Comparison of ENCODE assay signal across 12 cellular contexts in the genomic region with DNA sequence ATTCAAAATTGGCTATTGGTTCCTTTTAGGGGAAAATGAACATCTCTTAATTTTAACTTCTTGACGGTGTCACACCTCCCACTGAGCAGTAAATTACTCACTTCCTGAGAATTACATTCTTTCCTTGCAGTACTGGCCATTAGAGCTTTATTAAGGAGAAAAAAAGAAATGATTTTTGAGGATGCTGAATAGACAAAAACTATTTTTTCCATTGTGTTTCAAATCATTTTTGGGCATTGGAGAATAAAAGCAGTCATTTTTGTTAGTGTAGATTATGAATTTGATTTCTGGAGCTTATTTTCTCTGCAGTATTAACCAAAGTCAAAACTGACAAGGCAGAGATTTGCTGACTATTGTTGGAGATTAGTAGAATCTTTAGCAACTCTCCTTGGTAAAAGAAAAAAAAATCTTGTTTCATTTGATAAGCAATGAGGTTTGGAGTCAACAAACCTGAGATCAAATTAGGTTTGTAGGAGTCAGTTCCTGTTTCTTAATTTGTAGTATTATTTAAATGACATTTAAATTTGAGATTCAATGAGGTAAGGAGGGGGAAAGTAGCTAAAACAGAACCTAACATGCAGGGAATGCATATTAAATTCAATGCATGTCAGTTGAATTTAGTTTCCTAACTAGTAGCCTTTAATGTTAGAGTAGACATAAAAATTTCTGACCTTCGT.
DNase-seq lines count a peak whose midpoint lies in the region; ATAC-seq and TF ChIP-seq lines count a peak whose summit lies in the region.
"Had no signal": no experiment of that assay in that cellular context is flagged by ENCODE, and none has a peak within 500 bp of the region (broad histone marks: within the 10 kb centered on the region; RNA-seq: fewer than 3 reads in every experiment).

No MANE protein-coding gene starts in this region.

- H3K36me3 Mint-ChIP-seq in activated T-helper 2 cell treated with anti-CD3 and anti-CD28 coated beads, Interferon-gamma antibody, Interleukin-2, Interleukin-4, amounts not matched to agents 10 μg/mL and 5 μg/mL and 100 μg/mL, durations not matched to agents 14 hours and 24 hours and 36 hours (ENCODE audit: low read depth), result peaks cover 42% of the 10 kb centered on the region
- H3K36me3 Mint-ChIP-seq in immature natural killer cell, result peaks cover 6 to 21% (median 7%) of the 10 kb centered on the region in 3 donors

- H3K4me3 Mint-ChIP-seq in activated T-helper 2 cell treated with anti-CD3 and anti-CD28 coated beads, Interferon-gamma antibody, Interleukin-2, Interleukin-4, amounts not matched to agents 10 μg/mL and 5 μg/mL and 100 μg/mL, durations not matched to agents 14 hours and 24 hours and 36 hours (ENCODE audit: low read depth), result peak overlapping the region; percentile 15
- peak overlapping the region; percentile 61 to 86 (median 77) for H3K4me3 Mint-ChIP-seq in immature natural killer cell
- H3K4me3 Mint-ChIP-seq: activated naive CD4-positive, alpha-beta T cell treated with anti-CD3 and anti-CD28 coated beads, Interleukin-2, amount 50 U/mL, for 24 hours; CD4-positive, CD25-positive, alpha-beta regulatory T cell had no signal

- no peaks in the 10 kb centered on the region for H3K9me2 ChIP-seq in HCT116 (ENCODE audit: insufficient read depth)

- peaks cover 53% of the 10 kb centered on the region for H3K79me2 ChIP-seq in HCT116 (ENCODE audit: insufficient read depth, low read length)

- peak overlapping the region; percentile 60 for H3K4me2 ChIP-seq in HCT116 (ENCODE audit: low read length)

- peaks cover 46% of the 10 kb centered on the region for H3K4me1 Mint-ChIP-seq in activated T-helper 2 cell treated with anti-CD3 and anti-CD28 coated beads, Interferon-gamma antibody, Interleukin-2, Interleukin-4, amounts not matched to agents 10 μg/mL and 5 μg/mL and 100 μg/mL, durations not matched to agents 14 hours and 24 hours and 36 hours (ENCODE audit: low read depth)
- peaks cover 50 to 66% of the 10 kb centered on the region in 2 donors for H3K4me1 Mint-ChIP-seq in immature natural killer cell

- CTCF ChIA-PET in HCT116 (lab: Charles Lee), result interaction anchor here (1.6 to 6.5 kb wide), 3 partner anchors 29 to 200 kb away, joined by 5 to 61 read pairs (median 6); no protein-coding TSS in a partner anchor
- CTCF ChIA-PET in HEK293T (lab: Yijun Ruan, JAX), result interaction anchor here (1.6 kb wide), 1 partner anchor 198 kb away, joined by 4 read pairs; no protein-coding TSS in a partner anchor

- peak overlapping the region in 1 of 2 experiments; percentile 7; a peak in 1 of 4 replicates for H3K4me3 ChIP-seq in HCT116 (replicated peaks in 1 of 2; ENCODE audit: low read depth in 1 of 2, low read length in 2 of 2)

- POLR2A ChIA-PET in HCT116 (lab: Charles Lee), result interaction anchor here (1.0 kb wide), 1 partner anchor 192 kb away, joined by 3 read pairs; no protein-coding TSS in a partner anchor
- POLR2A ChIA-PET in HEK293T (lab: Yijun Ruan, JAX), result no interaction called here

- intact Hi-C loops in HCT116 (cut with micrococcal nuclease), result loop anchor here (5.0 kb wide), 1 partner anchor 118 kb away; no protein-coding TSS in a partner anchor
- intact Hi-C loops in activated T-helper 2 cell treated with anti-CD3 and anti-CD28 coated beads, Interferon-gamma antibody, Interleukin-2, Interleukin-4, amounts not matched to agents 10 μg/mL and 5 μg/mL and 100 μg/mL, durations not matched to agents 14 hours and 24 hours and 36 hours (cut with micrococcal nuclease), result loop anchor here (2.0 to 5.0 kb wide), 2 partner anchors 43 to 87 kb away; no protein-coding TSS in a partner anchor

- BruUV-seq in HCT116 (replicated peaks; lab: Mats Ljungman, UMichigan), result no TSS peak

- in situ Hi-C loops in ACHN (cut with HindIII; ENCODE audit: low pct_ligation_motif_present, low pct_unique_long_range_greater_than_20kb, low sequenced_read_pairs), result loop anchor here (25.0 kb wide), 1 partner anchor 193 kb away; no protein-coding TSS in a partner anchor

- H3K4me1 ChIP-seq in HCT116 (ENCODE audit: control insufficient read depth in 1 of 2, insufficient read depth in 2 of 2, low read length in 2 of 2), result peaks cover 32 to 48% of the 10 kb centered on the region in 2 experiments

- no peak for TF ChIP-seq RAD21 in HCT116 (IDR thresholded peaks at IDR 0.05; ENCODE audit: low read depth)

- H3K27ac Mint-ChIP-seq in activated T-helper 2 cell treated with anti-CD3 and anti-CD28 coated beads, Interferon-gamma antibody, Interleukin-2, Interleukin-4, amounts not matched to agents 10 μg/mL and 5 μg/mL and 100 μg/mL, durations not matched to agents 14 hours and 24 hours and 36 hours, result peak overlapping the region; percentile 43
- peak overlapping the region in 5 of 6 donors; percentile 40 to 69 (median 47) for H3K27ac Mint-ChIP-seq in immature natural killer cell
- H3K27ac Mint-ChIP-seq: activated naive CD4-positive, alpha-beta T cell treated with anti-CD3 and anti-CD28 coated beads, Interleukin-2, amount 50 U/mL, for 24 hours had no signal

- no peak for TF ChIP-seq CTCF in HCT116 (IDR thresholded peaks at IDR 0.05 in 2 of 3, conservative IDR thresholded peaks at IDR 0.05 in 1 of 3; ENCODE audit: borderline replicate concordance in 1 of 3, insufficient read depth in 1 of 3, low read depth in 2 of 3, low read length in 2 of 3)

- H3K9me3 ChIP-seq in HCT116 (ENCODE audit: control insufficient read depth in 1 of 2, insufficient read depth in 1 of 2, low read depth in 1 of 2, low read length in 2 of 2), result no peaks in the 10 kb centered on the region

- peak overlapping the region; percentile 29 for H3K9ac ChIP-seq in HCT116 (ENCODE audit: low read length)

- H3K27me3 Mint-ChIP-seq in activated T-helper 2 cell treated with anti-CD3 and anti-CD28 coated beads, Interferon-gamma antibody, Interleukin-2, Interleukin-4, amounts not matched to agents 10 μg/mL and 5 μg/mL and 100 μg/mL, durations not matched to agents 14 hours and 24 hours and 36 hours (ENCODE audit: low read depth), result no peaks in the 10 kb centered on the region
- H3K27me3 Mint-ChIP-seq in immature natural killer cell (ENCODE audit: low read depth in 3 of 3), result peaks cover 0 to 6% (median 0%) of the 10 kb centered on the region in 3 donors
- H3K27me3 Mint-ChIP-seq: activated naive CD4-positive, alpha-beta T cell treated with anti-CD3 and anti-CD28 coated beads, Interleukin-2, amount 50 U/mL, for 24 hours; CD4-positive, CD25-positive, alpha-beta regulatory T cell had no signal

- RAD21 ChIA-PET in HCT116 (lab: Charles Lee; ENCODE audit: low non-redundant PET in 1 of 2, low total read pairs in 2 of 2, uncharacterized antibody in 2 of 2, unreplicated experiment in 2 of 2), result interaction anchor here in 1 of 2 experiments (0.8 kb wide), 1 partner anchor 194 kb away, joined by 3 read pairs; no protein-coding TSS in a partner anchor

- H3K27me3 ChIP-seq in HCT116 (ENCODE audit: insufficient read depth, low read length), result no peaks in the 10 kb centered on the region

- peak overlapping the region; percentile 64; the same call in 1 of the 2 replicates for H3K27ac ChIP-seq in HCT116 (ENCODE audit: low read depth, low read length)

- H3K36me3 ChIP-seq in HCT116 (ENCODE audit: control insufficient read depth in 1 of 2, insufficient read depth in 2 of 2, low read length in 2 of 2), result peaks cover 10 to 19% of the 10 kb centered on the region in 2 experiments; a peak in 2 of 4 replicates

- DNase-seq in ACHN (peak; percentile 78), HCT116 (ENCODE audit: low read depth, low spot score) (peak; percentile 35), immature natural killer cell (no peak), GDM1 (lab: John Stamatoyannopoulos, UW) (no peak), NCI-H524 treated with DMSO at 0.1 percent for 48 hours (lab: John Stamatoyannopoulos, UW) (no peak), HEK293T (ENCODE audit: extremely low spot score) (no peak)
- DNase-seq in activated T-helper 2 cell treated with anti-CD3 and anti-CD28 coated beads, Interferon-gamma antibody, Interleukin-2, Interleukin-4, amounts not matched to agents 10 μg/mL and 5 μg/mL and 100 μg/mL, durations not matched to agents 14 hours and 24 hours and 36 hours (ENCODE audit: low spot score), result no peak
- DNase-seq: activated CD4-positive, alpha-beta T cell treated with anti-CD3 and anti-CD28 coated beads for 1 hour; CD4-positive, CD25-positive, alpha-beta regulatory T cell; MV-4-11 had no signal

- no peak overlapping the region for H2AFZ ChIP-seq in HCT116 (ENCODE audit: low read depth, low read length, poor library complexity, severe bottlenecking)

- H3K9me3 Mint-ChIP-seq in activated T-helper 2 cell treated with anti-CD3 and anti-CD28 coated beads, Interferon-gamma antibody, Interleukin-2, Interleukin-4, amounts not matched to agents 10 μg/mL and 5 μg/mL and 100 μg/mL, durations not matched to agents 14 hours and 24 hours and 36 hours, result no peaks in the 10 kb centered on the region
- no peaks in the 10 kb centered on the region for H3K9me3 Mint-ChIP-seq in immature natural killer cell
- H3K9me3 Mint-ChIP-seq: activated naive CD4-positive, alpha-beta T cell treated with anti-CD3 and anti-CD28 coated beads, Interleukin-2, amount 50 U/mL, for 24 hours; CD4-positive, CD25-positive, alpha-beta regulatory T cell had no signal

- no peak for TF ChIP-seq POLR2A in HCT116 (IDR thresholded peaks at IDR 0.05; ENCODE audit: borderline replicate concordance, extremely low read depth, insufficient read depth, insufficient read length)

- H4K20me1 ChIP-seq in HCT116 (ENCODE audit: insufficient read depth), result no peaks in the 10 kb centered on the region; the same call in 1 of the 2 replicates

- peak; percentile 73 for ATAC-seq in HCT116
- no peak for ATAC-seq in GM18867 (IDR thresholded peaks at IDR 0.05; ENCODE audit: unreplicated experiment)

TF ChIP-seq in HEK293T, 16 proteins besides CTCF, POLR2A, EP300 and RAD21 (continues in another document):
- TF ChIP-seq SP1 (IDR thresholded peaks at IDR 0.05), result no peak
- no peak for TF ChIP-seq ARNT (IDR thresholded peaks at IDR 0.05)
- no peak for TF ChIP-seq FOXA1 (IDR thresholded peaks at IDR 0.05)
- no peak for TF ChIP-seq PKNOX1 (IDR thresholded peaks at IDR 0.05)
- TF ChIP-seq ELF4 (IDR thresholded peaks at IDR 0.05), result no peak
- no peak for TF ChIP-seq LEF1 (IDR thresholded peaks at IDR 0.05; ENCODE audit: borderline replicate concordance)
- no peak for TF ChIP-seq SUZ12 (IDR thresholded peaks at IDR 0.05)
- TF ChIP-seq HDGF (IDR thresholded peaks at IDR 0.05; ENCODE audit: borderline replicate concordance), result no peak
- no peak for TF ChIP-seq FOXM1 (IDR thresholded peaks at IDR 0.05; ENCODE audit: borderline replicate concordance)
- TF ChIP-seq L3MBTL2 (conservative IDR thresholded peaks at IDR 0.05), result no peak
- TF ChIP-seq BHLHE40 (IDR thresholded peaks at IDR 0.05; ENCODE audit: borderline replicate concordance), result no peak

Comparison
In these comparisons a context has a peak if more than half of its experiments do, and no peak if none do; other contexts are left out.
1. DNase-seq: peak in ACHN (single experiment) and HCT116 (single experiment); none in activated T-helper 2 cell treated with anti-CD3 and anti-CD28 coated beads, Interferon-gamma antibody, Interleukin-2, Interleukin-4, amounts not matched to agents 10 μg/mL and 5 μg/mL and 100 μg/mL, durations not matched to agents 14 hours and 24 hours and 36 hours (single experiment), immature natural killer cell (0 of 3), GDM1 (single experiment), NCI-H524 treated with DMSO at 0.1 percent for 48 hours (single experiment) and HEK293T (single experiment).